Comparison of ENCODE assay signal across 9 cellular contexts in genomic region chr16:48444574-48444973, GRCh38. TPM values are rescaled to one million over a fixed set of nuclear protein-coding genes. Genes with fewer than 3 reads are reported as not detected.
DNase-seq lines count a peak whose midpoint lies in the region; TF ChIP-seq lines count a peak whose summit lies in the region.
"Had no signal": no experiment of that assay in that cellular context is flagged by ENCODE, and none has a peak within 500 bp of the region (broad histone marks: within the 10 kb centered on the region; RNA-seq: fewer than 3 reads in every experiment).

No MANE protein-coding gene starts in this region.

- H3K36me3 ChIP-seq in breast epithelium (no peaks in the 10 kb centered on the region), thymus (ENCODE audit: control insufficient read depth, insufficient read depth) (no peaks in the 10 kb centered on the region)

- 90% methylated on average over 6 of the region's 6 CpGs for WGBS in thymus

- no peaks in the 10 kb centered on the region for H3K4me1 Mint-ChIP-seq in T-helper 2 cell treated with Interferon-gamma antibody and Interleukin-4, amounts not matched to agents 5 μg/mL and 100 μg/mL, for 36 hours (ENCODE audit: low read depth)

- no peaks in the 10 kb centered on the region for H3K9me3 Mint-ChIP-seq in T-helper 2 cell treated with Interferon-gamma antibody and Interleukin-4, amounts not matched to agents 5 μg/mL and 100 μg/mL, for 36 hours

- H3K27ac Mint-ChIP-seq in T-helper 2 cell treated with Interferon-gamma antibody and Interleukin-4, amounts not matched to agents 5 μg/mL and 100 μg/mL, for 36 hours: no peak overlapping the region

- TF ChIP-seq POLR2A in breast epithelium (IDR thresholded peaks at IDR 0.05): no peak

- H3K27ac ChIP-seq in breast epithelium (peak overlapping the region; percentile 55 to 85), thymus (ENCODE audit: low read depth) (peak overlapping the region; percentile 60)

- no peak overlapping the region for H3K4me3 Mint-ChIP-seq in T-helper 2 cell treated with Interferon-gamma antibody and Interleukin-4, amounts not matched to agents 5 μg/mL and 100 μg/mL, for 36 hours

- H3K36me3 Mint-ChIP-seq in T-helper 2 cell treated with Interferon-gamma antibody and Interleukin-4, amounts not matched to agents 5 μg/mL and 100 μg/mL, for 36 hours (ENCODE audit: low read depth): no peaks in the 10 kb centered on the region

- H3K4me3 ChIP-seq in breast epithelium (no peak overlapping the region), thymus (ENCODE audit: low read length) (no peak overlapping the region)

- H3K9me3 ChIP-seq in breast epithelium (no peaks in the 10 kb centered on the region), thymus (ENCODE audit: control insufficient read depth) (no peaks in the 10 kb centered on the region)

- no peaks in the 10 kb centered on the region for H3K27me3 Mint-ChIP-seq in T-helper 2 cell treated with Interferon-gamma antibody and Interleukin-4, amounts not matched to agents 5 μg/mL and 100 μg/mL, for 36 hours (ENCODE audit: low read depth)

- no peak for TF ChIP-seq CTCF in breast epithelium (IDR thresholded peaks at IDR 0.05)

- intact Hi-C loops in breast epithelium (cut with DNase I; ENCODE audit: low total_unique reads): no loop called here

- peak; percentile 84 for DNase-seq in HPDE6-E6E7 (ENCODE audit: extremely low spot score)
- DNase-seq in breast epithelium (ENCODE audit: low spot score in 2 of 2): no peak
- peak; percentile 81 for DNase-seq in kidney glomerular epithelial cell (lab: John Stamatoyannopoulos, UW)
- no peak for DNase-seq in medulla oblongata (ENCODE audit: extremely low spot score)
- no peak for DNase-seq in UCSD-AML1 (lab: John Stamatoyannopoulos, UW; ENCODE audit: unreplicated experiment)
- DNase-seq in T-helper 2 cell treated with Interferon-gamma antibody and Interleukin-4, amounts not matched to agents 5 μg/mL and 100 μg/mL, for 36 hours (ENCODE audit: low spot score): no peak
- DNase-seq in activated T-cell treated with anti-CD3 and anti-CD28 coated beads, Interleukin-2, amount 50 U/mL, for 48 hours: no peak
- DNase-seq: OCI-M1 had no signal

- no peaks in the 10 kb centered on the region for H3K27me3 ChIP-seq in breast epithelium
- H3K27me3 ChIP-seq in thymus (ENCODE audit: control insufficient read depth, insufficient read depth): no peaks in the 10 kb centered on the region

- no peaks in the 10 kb centered on the region for H3K4me1 ChIP-seq in breast epithelium
- H3K4me1 ChIP-seq in thymus (ENCODE audit: control insufficient read depth, insufficient read depth, low read length): no peaks in the 10 kb centered on the region

RNA-seq across cellular contexts. Expression of gene SIAH1, which starts 59.4 kb away (rescaled TPM):
- 10 to 100 TPM; 36.2 to 45.2 (median 44.2) TPM for total RNA-seq in breast epithelium
- 31.1 TPM for polyA plus RNA-seq in thymus

Comparison
In these comparisons a context has a peak if more than half of its experiments do, and no peak if none do; other contexts are left out.
1. DNase-seq: peak in HPDE6-E6E7 (single experiment) and kidney glomerular epithelial cell (single experiment); none in breast epithelium (0 of 2), medulla oblongata (single experiment), UCSD-AML1 (single experiment), T-helper 2 cell treated with Interferon-gamma antibody and Interleukin-4, amounts not matched to agents 5 μg/mL and 100 μg/mL, for 36 hours (single experiment) and activated T-cell treated with anti-CD3 and anti-CD28 coated beads, Interleukin-2, amount 50 U/mL, for 48 hours (0 of 2).